Comparison of ENCODE assay signal across 1 cellular context in the genomic region with DNA sequence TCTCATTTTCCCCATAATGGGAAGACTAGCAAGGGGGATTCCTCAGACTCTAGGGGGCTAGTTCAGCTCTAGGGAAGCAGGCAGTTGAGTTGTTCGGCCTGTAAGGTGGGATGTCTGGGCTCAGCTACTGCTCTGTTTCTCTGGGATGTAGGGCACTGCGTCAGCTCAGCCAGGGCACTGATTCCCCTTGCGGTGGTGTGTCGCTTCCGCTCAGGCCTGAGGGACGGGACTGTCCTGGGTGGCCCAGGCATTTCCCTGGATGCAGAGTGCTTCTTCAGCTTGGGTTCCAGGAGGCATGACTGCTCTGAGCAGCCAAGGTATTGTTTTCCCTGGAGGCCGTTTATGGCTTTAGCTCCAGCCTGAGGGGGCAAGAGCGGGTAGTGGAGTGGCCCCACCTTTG. TPM values are rescaled to one million over a fixed set of nuclear protein-coding genes. Genes with fewer than 3 reads are reported as not detected.
"Had no signal": no experiment of that assay in that cellular context is flagged by ENCODE, and none has a peak within 500 bp of the region (broad histone marks: within the 10 kb centered on the region; RNA-seq: fewer than 3 reads in every experiment).

No MANE protein-coding gene starts in this region.

RNA-seq across cellular contexts. Expression of a gene that starts 38.8 kb away (rescaled TPM):
- total RNA-seq: lung microvascular endothelial cell had no signal
